20 cellular contexts compared by ENCODE assay signal in the genomic region with DNA sequence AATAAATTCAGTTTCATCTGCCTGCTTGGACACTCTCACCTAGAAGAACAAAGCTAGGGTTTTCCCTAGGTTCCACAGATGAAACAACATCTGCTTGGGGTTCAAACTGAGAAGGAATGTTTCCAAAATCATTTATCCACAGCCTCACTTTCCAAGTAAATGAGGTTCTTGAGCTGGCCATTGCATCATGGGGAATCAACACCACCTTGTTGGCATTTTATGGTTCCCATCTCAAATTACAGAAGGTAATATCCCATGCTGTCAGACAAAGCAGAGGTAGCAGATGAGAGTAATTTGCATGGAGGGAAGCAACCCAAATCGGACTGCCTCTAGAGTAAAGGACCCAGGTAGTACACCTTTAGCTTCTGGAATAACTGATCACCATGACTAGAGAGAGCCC. TPM values are rescaled to one million over a fixed set of nuclear protein-coding genes. Genes with fewer than 3 reads are reported as not detected.
DNase-seq lines count a peak whose midpoint lies in the region; ATAC-seq and TF ChIP-seq lines count a peak whose summit lies in the region.
"Had no signal": no experiment of that assay in that cellular context is flagged by ENCODE, and none has a peak within 500 bp of the region (broad histone marks: within the 10 kb centered on the region; RNA-seq: fewer than 3 reads in every experiment).

No MANE protein-coding gene starts in this region.

- TF ChIP-seq EP300 in sigmoid colon (IDR thresholded peaks at IDR 0.05) = no peak

- H3K4me1 ChIP-seq in sigmoid colon = peaks cover 0 to 9% (median 0%) of the 10 kb centered on the region in 4 donors
- H3K4me1 ChIP-seq: BLaER1 treated with 17β-estradiol and CSF1 and Interleukin-3, amounts not matched to agents 10 nM and 100 nM; SJCRH30 had no signal

- H3K9me3 Mint-ChIP-seq in activated T-helper 17 cell treated with anti-CD3 and anti-CD28 coated beads, Interleukin-2, amount 50 U/mL, for 72 hours = no peaks in the 10 kb centered on the region
- H3K9me3 Mint-ChIP-seq: immature natural killer cell, type B pancreatic cell had no signal

- WGBS in sigmoid colon, 2 donors = 0 to 46% methylated on average over 1 of the region's 1 CpG

- H3K36me3 ChIP-seq in sigmoid colon = no peaks in the 10 kb centered on the region
- H3K36me3 ChIP-seq: SJCRH30 had no signal

- H3K27ac Mint-ChIP-seq in activated T-helper 17 cell treated with anti-CD3 and anti-CD28 coated beads, Interleukin-2, amount 50 U/mL, for 72 hours = peak overlapping the region; percentile 60
- H3K27ac Mint-ChIP-seq: T-helper 17 cell, type B pancreatic cell had no signal

- peak; percentile 41 for DNase-seq in NCI-H2171 treated with DMSO at 0.1 percent for 48 hours (lab: John Stamatoyannopoulos, UW)
- DNase-seq in NCI-H2171 (lab: John Stamatoyannopoulos, UW) = no peak
- DNase-seq in sigmoid colon = no peak
- DNase-seq in HPDE6-E6E7 (ENCODE audit: extremely low spot score) = no peak
- no peak for DNase-seq in T-helper 9 cell
- DNase-seq: DMS 273 treated with DMSO at 0.1 percent for 48 hours; heart left ventricle; immature natural killer cell; NCI-H1694; NCI-H524; occipital lobe; right cardiac atrium; SJCRH30; stimulated activated naive CD4-positive, alpha-beta T cell treated with Interleukin-2 at 50 U/mL for 16 hours; T-helper 17 cell had no signal

- H3K4me3 Mint-ChIP-seq in activated T-helper 17 cell treated with anti-CD3 and anti-CD28 coated beads, Interleukin-2, amount 50 U/mL, for 72 hours = peak overlapping the region; percentile 24
- H3K4me3 Mint-ChIP-seq: immature natural killer cell, T-helper 17 cell, type B pancreatic cell had no signal

- H3K9me3 ChIP-seq in sigmoid colon = no peaks in the 10 kb centered on the region
- H3K9me3 ChIP-seq: BLaER1 treated with 17β-estradiol and CSF1 and Interleukin-3, amounts not matched to agents 10 nM and 100 nM; heart left ventricle; SJCRH30 had no signal

- H3K27me3 ChIP-seq in sigmoid colon = no peaks in the 10 kb centered on the region
- H3K27me3 ChIP-seq: BLaER1 treated with 17β-estradiol and CSF1 and Interleukin-3, amounts not matched to agents 10 nM and 100 nM; heart left ventricle; SJCRH30 had no signal

- peaks cover 9% of the 10 kb centered on the region for H3K4me1 Mint-ChIP-seq in activated T-helper 17 cell treated with anti-CD3 and anti-CD28 coated beads, Interleukin-2, amount 50 U/mL, for 72 hours

- intact Hi-C loops in sigmoid colon (cut with DNase I) = loop anchor here (10.0 kb wide), 3 partner anchors 544 to 1724 kb away; partner anchors contain the start of genes RNF20 and TEX10

- no peak for TF ChIP-seq CTCF in sigmoid colon (IDR thresholded peaks at IDR 0.05)

- H3K4me3 ChIP-seq in sigmoid colon = no peak overlapping the region
- H3K4me3 ChIP-seq: BLaER1 treated with 17β-estradiol and CSF1 and Interleukin-3, amounts not matched to agents 10 nM and 100 nM; heart left ventricle; SJCRH30 had no signal

- peaks cover 4% of the 10 kb centered on the region for H3K27me3 Mint-ChIP-seq in activated T-helper 17 cell treated with anti-CD3 and anti-CD28 coated beads, Interleukin-2, amount 50 U/mL, for 72 hours
- H3K27me3 Mint-ChIP-seq: type B pancreatic cell had no signal

- no peaks in the 10 kb centered on the region for H3K36me3 Mint-ChIP-seq in activated T-helper 17 cell treated with anti-CD3 and anti-CD28 coated beads, Interleukin-2, amount 50 U/mL, for 72 hours (ENCODE audit: low read depth)
- H3K36me3 Mint-ChIP-seq: immature natural killer cell had no signal

- no peak overlapping the region for H3K27ac ChIP-seq in sigmoid colon
- H3K27ac ChIP-seq: BLaER1 treated with 17β-estradiol and CSF1 and Interleukin-3, amounts not matched to agents 10 nM and 100 nM; heart left ventricle; SJCRH30 had no signal

- no peak for TF ChIP-seq POLR2A in sigmoid colon (IDR thresholded peaks at IDR 0.05)

- peak; percentile 20 for ATAC-seq in GM19395 (IDR thresholded peaks at IDR 0.05; ENCODE audit: unreplicated experiment)
- peak; percentile 11 for ATAC-seq in HG03139 (IDR thresholded peaks at IDR 0.05; ENCODE audit: unreplicated experiment)
- ATAC-seq in activated T-helper 17 cell treated with anti-CD3 and anti-CD28 coated beads, Interleukin-2, amount 50 U/mL, for 72 hours (replicated peaks) = peak; percentile 15
- ATAC-seq: heart left ventricle, right cardiac atrium, T-helper 17 cell had no signal

RNA-seq across cellular contexts. Expression of gene NR4A3, which starts 10.5 kb away (rescaled TPM):
- 10 to 100 TPM in 1 of 2 donors, 1 to 10 TPM in 1; 4.8 to 42.0 TPM for total RNA-seq in activated T-helper 17 cell treated with anti-CD3 and anti-CD28 coated beads, Interleukin-2, amount 50 U/mL, for 72 hours
- 1 to 10 TPM; 1.1 to 6.4 (median 5.0) TPM for total RNA-seq in sigmoid colon
- 1 to 10 TPM; 1.1 to 1.2 (median 1.2) TPM for polyA plus RNA-seq in sigmoid colon
